ENCODE assay signal across 1 cellular context in the genomic region with DNA sequence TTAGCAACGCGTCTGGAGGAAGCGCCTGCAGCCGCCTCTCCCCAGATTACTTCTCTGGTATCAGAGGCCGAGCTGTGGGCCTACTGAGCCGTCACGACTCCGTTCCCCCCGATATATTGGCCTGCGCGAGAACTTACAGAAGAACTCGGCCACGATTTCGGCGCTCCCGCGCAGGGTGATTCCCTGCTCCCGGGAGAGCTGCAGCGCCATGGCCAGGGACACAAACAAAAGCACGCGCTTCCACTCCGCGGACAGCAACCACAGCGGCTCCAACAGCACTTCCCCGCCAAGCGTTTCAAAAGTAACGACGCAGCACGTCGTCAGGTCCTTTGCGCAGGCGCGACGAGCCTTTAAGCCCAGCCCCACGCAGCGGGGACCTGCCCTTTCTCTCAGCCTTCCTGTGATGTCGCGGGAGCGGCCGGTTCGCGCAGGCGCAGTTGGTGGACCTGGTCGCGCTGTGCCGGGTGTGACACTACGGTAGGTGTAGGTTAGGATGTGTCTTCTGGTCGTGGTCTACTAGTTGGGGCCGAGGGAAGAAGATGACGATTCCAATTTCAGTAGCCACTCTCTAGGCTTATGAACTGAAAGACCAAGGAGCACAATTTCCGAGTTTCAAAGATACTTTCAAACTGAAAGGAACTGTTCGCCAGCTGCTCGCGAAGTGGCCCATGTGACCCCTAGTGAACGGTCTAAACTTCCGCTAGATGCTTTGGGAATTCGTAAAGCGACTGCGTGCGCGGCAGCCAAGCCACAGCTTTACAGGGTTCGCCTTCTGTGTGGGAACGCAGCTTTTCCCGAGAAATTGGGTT.
TF ChIP-seq lines count a peak whose summit lies in the region.

MAD2L1 (minus strand) TSS at position 324 of the 809 bp plus-strand sequence; CDS start at position 210, 114 bp downstream.

TF ChIP-seq in liver, 16 proteins besides CTCF, POLR2A, EP300 and RAD21 (continued from another document):
- TF ChIP-seq EGR1 (IDR thresholded peaks at IDR 0.05; ENCODE audit: low read depth in 2 of 2) = no peak
